Comparison of ENCODE assay signal across 17 cellular contexts in genomic region chr9:98786750-98787510, GRCh38. TPM values are rescaled to one million over a fixed set of nuclear protein-coding genes. Genes with fewer than 3 reads are reported as not detected.
DNase-seq lines count a peak whose midpoint lies in the region; ATAC-seq, FAIRE-seq and TF ChIP-seq lines count a peak whose summit lies in the region.
"Had no signal": no experiment of that assay in that cellular context is flagged by ENCODE, and none has a peak within 500 bp of the region (broad histone marks: within the 10 kb centered on the region; RNA-seq: fewer than 3 reads in every experiment).

No MANE protein-coding gene starts in this region.

- FAIRE-seq in K562 (lab: Jason Lieb, UNC) = no peak
- FAIRE-seq: GM12891, RCC 7860 had no signal

- no peak for TF ChIP-seq CTCF in NB4 (IDR thresholded peaks at IDR 0.05; ENCODE audit: low read depth, low read length)
- TF ChIP-seq CTCF in K562 (IDR thresholded peaks at IDR 0.05 in 2 of 3, conservative IDR thresholded peaks at IDR 0.05 in 1 of 3; ENCODE audit: insufficient read depth in 2 of 3, low read depth in 1 of 3, low read length in 3 of 3) = no peak
- TF ChIP-seq CTCF in left lung (IDR thresholded peaks at IDR 0.05) = no peak
- TF ChIP-seq CTCF in testis (IDR thresholded peaks at IDR 0.05) = no peak

- H3K9me3 ChIP-seq in K562 (replicated peaks; ENCODE audit: control insufficient read depth, insufficient read depth, low read depth, low read length) (no peaks in the 10 kb centered on the region), left lung (no peaks in the 10 kb centered on the region), testis (no peaks in the 10 kb centered on the region)

- H3K27me3 ChIP-seq in K562 (ENCODE audit: control insufficient read depth in 2 of 2, insufficient read depth in 2 of 2, low read length in 2 of 2) = no peaks in the 10 kb centered on the region
- H3K27me3 ChIP-seq in left lung = no peaks in the 10 kb centered on the region
- no peaks in the 10 kb centered on the region for H3K27me3 ChIP-seq in testis

- no peak for TF ChIP-seq EP300 in K562 (IDR thresholded peaks at IDR 0.05; ENCODE audit: low read length)

- H3K36me3 ChIP-seq in K562 (ENCODE audit: control insufficient read depth, insufficient read depth, low read length) = peaks cover 91% of the 10 kb centered on the region
- peaks cover 0 to 36% of the 10 kb centered on the region in 2 donors for H3K36me3 ChIP-seq in left lung
- H3K36me3 ChIP-seq in testis (ENCODE audit: low read depth, missing control alignments) = no peaks in the 10 kb centered on the region

- no TSS peak for BruUV-seq in K562 (replicated peaks; lab: Mats Ljungman, UMichigan)

- CTCF ChIA-PET in K562 (lab: Yijun Ruan, JAX; ENCODE audit: low intra/inter-chr PET ratio) = no interaction called here

- H3K27ac ChIP-seq in K562 (ENCODE audit: extremely low read depth, low read depth, low read length) = no peak overlapping the region
- no peak overlapping the region for H3K27ac ChIP-seq in left lung
- H3K27ac ChIP-seq in testis = no peak overlapping the region

- peaks cover 19 to 25% of the 10 kb centered on the region in 2 experiments; a peak in 4 of 5 replicates for H3K4me1 ChIP-seq in K562 (replicated peaks in 1 of 2; ENCODE audit: control insufficient read depth in 2 of 2, insufficient read depth in 2 of 2, low read length in 2 of 2)
- H3K4me1 ChIP-seq in left lung = peaks cover 11 to 21% of the 10 kb centered on the region in 2 donors
- peaks cover 5% of the 10 kb centered on the region for H3K4me1 ChIP-seq in testis

- in situ Hi-C loops in K562 (cut with MboI) = loop anchor here (25.0 kb wide), 1 partner anchor 875 kb away; the partner anchor contains the start of gene TRMO

- TF ChIP-seq POLR2A in NB4 (IDR thresholded peaks at IDR 0.05; ENCODE audit: extremely low read depth, insufficient read length) (no peak), K562 (conservative IDR thresholded peaks at IDR 0.05) (no peak), testis (IDR thresholded peaks at IDR 0.05) (no peak)

- peak; percentile 56 for DNase-seq in NB4 (ENCODE audit: low read depth)
- no peak for DNase-seq in K562 (ENCODE audit: extremely low read depth in 1 of 4, low spot score in 3 of 4)
- no peak for DNase-seq in left lung
- peak; percentile 7 for DNase-seq in testis
- DNase-seq in cerebellum (ENCODE audit: low spot score) = no peak
- DNase-seq: AML-193, DMS79, Kasumi-1, NCI-H1417 treated with DMSO at 0.1 percent for 48 hours, NCI-H2081, SHP77 treated with DMSO at 0.1 percent for 48 hours had no signal

- peaks cover 22% of the 10 kb centered on the region for H4K20me1 ChIP-seq in K562 (replicated peaks; ENCODE audit: control insufficient read depth, insufficient read depth, low read length)

- ATAC-seq in K562 = no peak
- peak; percentile 37 for ATAC-seq in left lung
- ATAC-seq in HG02610 (IDR thresholded peaks at IDR 0.05; ENCODE audit: unreplicated experiment) = no peak
- no peak for ATAC-seq in activated CD4-positive, CD25-positive, alpha-beta regulatory T cell treated with anti-CD3 and anti-CD28 coated beads, Interleukin-2, amount 50 U/mL, for 24 hours
- ATAC-seq in GM21528 (IDR thresholded peaks at IDR 0.05; ENCODE audit: low FRiP score, unreplicated experiment) = no peak
- ATAC-seq: GM23338 had no signal

- no peak overlapping the region for H2AFZ ChIP-seq in K562 (ENCODE audit: low read depth, low read length)
- H2AFZ ChIP-seq: GM23338 had no signal

- H3K79me2 ChIP-seq in K562 (ENCODE audit: control insufficient read depth, insufficient read depth, low read length) = peaks cover 30% of the 10 kb centered on the region

- intact Hi-C loops in K562 (cut with micrococcal nuclease) (no loop called here), left lung (cut with DNase I) (no loop called here), testis (cut with DNase I; ENCODE audit: low total_unique reads) (no loop called here)

- no peak for TF ChIP-seq RAD21 in K562 (CRISPR knock-in tag; conservative IDR thresholded peaks at IDR 0.05 in 1 of 2, IDR thresholded peaks at IDR 0.05 in 1 of 2)

- H3K4me2 ChIP-seq in K562 (ENCODE audit: insufficient read depth, low read length) = no peak overlapping the region
- H3K4me2 ChIP-seq: GM23338 had no signal

- no peak overlapping the region for H3K9ac ChIP-seq in K562 (ENCODE audit: insufficient read depth in 1 of 2, low read depth in 2 of 2, low read length in 2 of 2)

- 81% methylated on average over 4 of the region's 4 CpGs for WGBS in K562 (ENCODE audit: insufficient coverage, low coverage, missing lambda C conversion rate)
- WGBS in testis, 2 donors = 93 to 98% methylated on average over 4 of the region's 4 CpGs

- POLR2A ChIA-PET in K562 (lab: Yijun Ruan, JAX) = interaction anchor here (0.5 kb wide), 1 partner anchor 202 kb away, joined by 4 read pairs; no protein-coding TSS in a partner anchor

- H3K4me3 ChIP-seq in NB4 (ENCODE audit: low read depth, low read length) (no peak overlapping the region), K562 (no peak overlapping the region), left lung (no peak overlapping the region), testis (no peak overlapping the region)
- H3K4me3 ChIP-seq: GM23338 had no signal

- H3K9me1 ChIP-seq in K562 (ENCODE audit: control insufficient read depth, insufficient read depth, low read length) = peaks cover 13% of the 10 kb centered on the region

TF ChIP-seq in K562, 482 proteins besides CTCF, POLR2A, EP300 and RAD21:
- TF ChIP-seq ZEB2 (IDR thresholded peaks at IDR 0.05) (no peak), CEBPB (tag; IDR thresholded peaks at IDR 0.05) (peak; percentile 41; the same call in 1 of the 2 replicates), CEBPG (CRISPR knock-in tag; IDR thresholded peaks at IDR 0.05) (0 out of 2 replicates have a peak, but pooled peaks have one; percentile 15), CEBPG (tag; conservative IDR thresholded peaks at IDR 0.05 in 1 of 2, IDR thresholded peaks at IDR 0.05 in 1 of 2) (no peak), MXD1 (CRISPR knock-in tag; IDR thresholded peaks at IDR 0.05; ENCODE audit: borderline replicate concordance, poor library complexity, severe bottlenecking) (no peak)

RNA-seq across cellular contexts. Expression of gene ANKS6, which starts 9.4 kb away (rescaled TPM):
- total RNA-seq in K562 (2011; cell fraction: chromatin; rRNA removed; ENCODE audit: low replicate concordance) = 68.9 and 115 TPM in 2 replicates
- total RNA-seq in K562 (2011; cell fraction: nucleolus; rRNA removed) = 69.9 and 73.9 TPM in 2 replicates
- 65.8 and 76.9 TPM in 2 replicates for total RNA-seq in K562 (2011; cell fraction: nucleoplasm; rRNA removed)
- total RNA-seq in K562 (2014; rRNA removed) (46.3 and 64.7 TPM in 2 replicates), K562 (2014; rRNA removed; fragmentation: Illumina TruSeq; extraction: Trizol) (25.4 and 28.5 TPM in 2 replicates), K562 (2015; rRNA removed; fragmentation: Illumina TruSeq; extraction: Trizol) (30.1 and 31.9 TPM in 2 replicates), K562 (2021) (72.2 and 74.5 TPM in 2 replicates), left lung (10 to 100 TPM; 23.4 to 26.9 TPM), testis (10 to 100 TPM; 24.2 to 33.6 TPM), cerebellum (11.1 TPM)
- polyA plus RNA-seq in K562 (2011; rRNA removed) (46.5 and 50.7 TPM in 2 replicates), K562 (2014; fragmentation: Illumina TruSeq; extraction: Trizol) (36.9 and 41.8 TPM in 2 replicates), K562 (2014; fragmentation: Nextera tagmentation; extraction: Ambion mirVana) (10 to 100 TPM in 1 of 2 experiments, 1 to 10 TPM in 1; 9.9 to 11.8 TPM), K562 (2014; rRNA removed) (68.8 and 74.3 TPM in 2 replicates), testis (ENCODE audit: insufficient read depth, low read depth, low replicate concordance) (12.8 TPM)
- polyA plus RNA-seq in K562 (2011; cell fraction: cytosol; rRNA removed) = 43.5 and 86.7 TPM in 2 replicates
- 120 and 181 TPM in 2 replicates for polyA plus RNA-seq in K562 (2011; cell fraction: nucleus; rRNA removed)
- polyA plus RNA-seq in K562 (2012) = 43.7 and 44.2 TPM in 2 replicates
- polyA minus RNA-seq in K562 (2011; rRNA and poly(A)+ RNA removed) = 27.0 and 35.5 TPM in 2 replicates
- 29.9 and 31.2 TPM in 2 replicates for polyA minus RNA-seq in K562 (2011; cell fraction: cytosol; rRNA and poly(A)+ RNA removed)
- polyA minus RNA-seq in K562 (2011; cell fraction: nucleus; rRNA and poly(A)+ RNA removed) = 31.0 and 35.3 TPM in 2 replicates

RNA-seq across cellular contexts. Expression of gene GALNT12, which starts 20.5 kb away (rescaled TPM):
- 99.2 and 173 TPM in 2 replicates for total RNA-seq in K562 (2011; cell fraction: chromatin; rRNA removed; ENCODE audit: low replicate concordance)
- 75.7 and 81.2 TPM in 2 replicates for total RNA-seq in K562 (2011; cell fraction: nucleolus; rRNA removed)
- 101 and 122 TPM in 2 replicates for total RNA-seq in K562 (2011; cell fraction: nucleoplasm; rRNA removed)
- total RNA-seq in K562 (2014; rRNA removed) (36.3 and 39.1 TPM in 2 replicates), K562 (2014; rRNA removed; fragmentation: Illumina TruSeq; extraction: Trizol) (44.2 and 51.1 TPM in 2 replicates), K562 (2015; rRNA removed; fragmentation: Illumina TruSeq; extraction: Trizol) (43.6 and 46.8 TPM in 2 replicates), K562 (2021) (38.1 and 39.3 TPM in 2 replicates), left lung (10 to 100 TPM; 20.0 to 21.3 TPM), testis (1 to 10 TPM; 6.9 to 8.0 TPM), cerebellum (10.3 TPM)
- polyA plus RNA-seq in K562 (2011; rRNA removed) (82.9 and 86.6 TPM in 2 replicates), K562 (2014; fragmentation: Illumina TruSeq; extraction: Trizol) (42.4 and 45.3 TPM in 2 replicates), K562 (2014; fragmentation: Nextera tagmentation; extraction: Ambion mirVana) (10 to 100 TPM; 29.7 to 33.7 TPM), K562 (2014; rRNA removed) (45.6 and 49.4 TPM in 2 replicates), testis (ENCODE audit: insufficient read depth, low read depth, low replicate concordance) (7.5 TPM)
- 28.4 and 41.1 TPM in 2 replicates for polyA plus RNA-seq in K562 (2011; cell fraction: cytosol; rRNA removed)
- 163 and 207 TPM in 2 replicates for polyA plus RNA-seq in K562 (2011; cell fraction: nucleus; rRNA removed)
- polyA plus RNA-seq in K562 (2012) = 37.8 and 58.5 TPM in 2 replicates
- polyA minus RNA-seq in K562 (2011; rRNA and poly(A)+ RNA removed) = 35.3 and 36.9 TPM in 2 replicates
- polyA minus RNA-seq in K562 (2011; cell fraction: cytosol; rRNA and poly(A)+ RNA removed) = 12.0 and 15.8 TPM in 2 replicates
- polyA minus RNA-seq in K562 (2011; cell fraction: nucleus; rRNA and poly(A)+ RNA removed) = 32.7 and 49.1 TPM in 2 replicates

Comparison
In these comparisons a context has a peak if more than half of its experiments do, and no peak if none do; other contexts are left out.
1. DNase-seq: peak in NB4 (single experiment) and testis (single experiment); none in K562 (0 of 4), left lung (0 of 2) and cerebellum (single experiment).